ENCODE assay signal across 12 cellular contexts in genomic region chr21:45833437-45833836, GRCh38.
"Had no signal": no experiment of that assay in that cellular context is flagged by ENCODE, and none has a peak within 500 bp of the region (broad histone marks: within the 10 kb centered on the region; RNA-seq: fewer than 3 reads in every experiment).

No MANE protein-coding gene starts in this region.

- H3K27me3 Mint-ChIP-seq: activated B cell treated with CpG ODN at 0.5 μM for 24 hours; activated CD4-positive, alpha-beta T cell treated with anti-CD3 and anti-CD28 coated beads, Interleukin-2, amount 10 ng/mL, durations not matched to agents 24 days and 14 days; activated naive CD8-positive, alpha-beta T cell treated with anti-CD3 and anti-CD28 coated beads for 36 hours; stimulated activated naive CD8-positive, alpha-beta T cell treated with anti-CD3 and anti-CD28 coated beads, Interleukin-15, amount 100 ng/mL, for 72 hours had no signal

- H3K9me3 ChIP-seq: breast epithelium, esophagus squamous epithelium had no signal

- H3K27ac Mint-ChIP-seq: activated B cell treated with CpG ODN at 0.5 μM for 24 hours; activated CD4-positive, alpha-beta T cell treated with anti-CD3 and anti-CD28 coated beads, Interleukin-2, amount 10 ng/mL, durations not matched to agents 24 days and 14 days; activated naive CD8-positive, alpha-beta T cell treated with anti-CD3 and anti-CD28 coated beads for 36 hours had no signal

- ATAC-seq: stimulated activated naive CD8-positive, alpha-beta T cell treated with anti-CD3 and anti-CD28 coated beads, Interleukin-15, amount 100 ng/mL, for 72 hours had no signal

- H3K27me3 ChIP-seq: breast epithelium had no signal

- H3K36me3 ChIP-seq: breast epithelium, esophagus squamous epithelium had no signal

- H3K4me1 Mint-ChIP-seq: activated B cell treated with CpG ODN at 0.5 μM for 24 hours; activated CD4-positive, alpha-beta T cell treated with anti-CD3 and anti-CD28 coated beads, Interleukin-2, amount 10 ng/mL, durations not matched to agents 24 days and 14 days had no signal

- H3K9me3 Mint-ChIP-seq: activated B cell treated with CpG ODN at 0.5 μM for 24 hours; activated naive CD8-positive, alpha-beta T cell treated with anti-CD3 and anti-CD28 coated beads for 36 hours had no signal

- H3K4me3 Mint-ChIP-seq: activated B cell treated with CpG ODN at 0.5 μM for 24 hours; activated CD4-positive, alpha-beta T cell treated with anti-CD3 and anti-CD28 coated beads, Interleukin-2, amount 10 ng/mL, durations not matched to agents 24 days and 14 days; activated naive CD8-positive, alpha-beta T cell treated with anti-CD3 and anti-CD28 coated beads for 36 hours; stimulated activated naive CD8-positive, alpha-beta T cell treated with anti-CD3 and anti-CD28 coated beads, Interleukin-15, amount 100 ng/mL, for 72 hours had no signal

- DNase-seq: activated B cell treated with CpG ODN at 0.5 μM for 24 hours; activated CD4-positive, alpha-beta T cell treated with anti-CD3 and anti-CD28 coated beads, Interleukin-2, amount 10 ng/mL, durations not matched to agents 24 days and 14 days; activated gamma-delta T cell treated with Interleukin-2 at 50 U/mL for 16 hours; activated naive CD8-positive, alpha-beta T cell treated with anti-CD3 and anti-CD28 coated beads for 36 hours; esophagus squamous epithelium; foreskin fibroblast; islet precursor cell; stimulated activated CD4-positive, alpha-beta T cell treated with anti-CD3 and anti-CD28 coated beads, Interleukin-15, amount 100 ng/mL, for 24 hours; stimulated activated CD4-positive, alpha-beta T cell treated with anti-CD3 and anti-CD28 coated beads, Interleukin-4, amount 100 ng/mL, for 24 hours; stimulated activated naive CD8-positive, alpha-beta T cell treated with anti-CD3 and anti-CD28 coated beads, Interleukin-15, amount 100 ng/mL, for 72 hours; T-helper 2 cell had no signal

- H3K4me1 ChIP-seq: breast epithelium, esophagus squamous epithelium had no signal

- H3K4me3 ChIP-seq: breast epithelium, esophagus squamous epithelium had no signal
